In the genomic region with DNA sequence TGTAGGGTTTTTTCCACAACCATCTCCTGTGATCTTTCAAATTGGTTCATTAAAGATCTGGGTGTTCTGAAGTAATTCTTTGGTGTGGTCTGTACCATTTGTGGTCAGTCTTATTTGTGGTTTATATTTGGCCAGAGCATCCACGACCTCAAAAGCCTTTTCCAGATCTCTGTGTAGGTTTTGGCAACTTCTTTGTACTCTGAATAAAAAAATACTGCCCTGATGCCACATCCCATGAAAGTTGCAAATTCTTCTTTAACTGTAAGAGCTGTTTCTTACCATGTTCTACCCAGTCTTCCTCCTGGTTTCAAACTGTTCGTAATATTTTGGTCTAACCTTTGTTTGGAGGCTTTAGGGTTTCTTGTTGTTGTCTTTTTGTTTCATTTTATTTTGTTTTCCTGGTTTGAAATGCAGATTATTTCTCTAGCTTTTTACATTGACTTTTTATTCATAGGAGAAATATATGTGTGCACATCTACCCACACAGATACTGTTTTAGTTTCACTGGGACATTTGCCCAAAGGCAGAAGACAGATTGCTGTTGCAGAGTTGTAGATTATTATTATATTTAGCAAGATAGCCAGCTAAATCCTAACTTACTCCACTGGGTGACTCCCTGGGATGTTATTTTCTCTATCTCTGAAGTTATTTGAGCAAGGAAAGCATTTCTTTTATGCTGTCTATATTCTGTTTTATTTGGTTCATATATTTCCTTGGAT, we compare ENCODE assay signal across 18 cellular contexts.
A peak's percentile ranks its signal among the peaks of the same experiment; 100 is the strongest.
DNase-seq lines count a peak whose midpoint lies in the region; ATAC-seq, FAIRE-seq and TF ChIP-seq lines count a peak whose summit lies in the region.
"Had no signal": no experiment of that assay in that cellular context is flagged by ENCODE, and none has a peak within 500 bp of the region (broad histone marks: within the 10 kb centered on the region; RNA-seq: fewer than 3 reads in every experiment).

No MANE protein-coding gene starts in this region.

- H3K4me1 ChIP-seq in adipocyte (ENCODE audit: control insufficient read depth, insufficient read depth, low read length) (peaks cover 35% of the 10 kb centered on the region), gastroesophageal sphincter (peaks cover 18 to 59% (median 20%) of the 10 kb centered on the region in 3 donors), transverse colon (peaks cover 9 to 29% (median 15%) of the 10 kb centered on the region in 4 donors), HepG2 (ENCODE audit: insufficient read depth, low read length) (no peaks in the 10 kb centered on the region)
- H3K4me1 ChIP-seq: Caco-2 had no signal

- no peaks in the 10 kb centered on the region for H3K27me3 Mint-ChIP-seq in activated T-cell treated with anti-CD3 and anti-CD28 coated beads, Interleukin-2, amount 50 U/mL, for 72 hours (ENCODE audit: low read depth)
- H3K27me3 Mint-ChIP-seq: activated CD4-positive, alpha-beta T cell treated with anti-CD3 and anti-CD28 coated beads, Interleukin-2, amount 10 ng/mL, durations not matched to agents 7 days and 5 days; activated T-helper 17 cell treated with anti-CD3 and anti-CD28 coated beads, Interleukin-2, amount 50 U/mL, for 72 hours; stimulated activated memory B cell treated with anti-CD40 and anti-IgM and Interleukin-4, amounts not matched to agents 10 μg/mL and 1 μg/mL and 100 μg/mL, for 72 hours had no signal

- H3K9ac ChIP-seq in adipocyte (ENCODE audit: low read length) (peak overlapping the region; percentile 50), HepG2 (ENCODE audit: insufficient read depth, low read depth, low read length) (no peak overlapping the region)

- H3K9me3 ChIP-seq in adipocyte (ENCODE audit: control insufficient read depth, low read length) (no peaks in the 10 kb centered on the region), gastroesophageal sphincter (no peaks in the 10 kb centered on the region), transverse colon (no peaks in the 10 kb centered on the region), HepG2 (ENCODE audit: low read length) (no peaks in the 10 kb centered on the region)
- H3K9me3 ChIP-seq: A549, Caco-2 had no signal

- ATAC-seq in activated T-cell treated with anti-CD3 and anti-CD28 coated beads, Interleukin-2, amount 50 U/mL, for 72 hours (replicated peaks in 1 of 2), result no peak
- peak; percentile 35 for ATAC-seq in gastroesophageal sphincter
- no peak for ATAC-seq in HepG2
- ATAC-seq: A549; activated T-helper 17 cell treated with anti-CD3 and anti-CD28 coated beads, Interleukin-2, amount 50 U/mL, for 72 hours; stimulated activated memory B cell treated with anti-CD40 and anti-IgM and Interleukin-4, amounts not matched to agents 10 μg/mL and 1 μg/mL and 100 μg/mL, for 72 hours had no signal

- POLR2A ChIA-PET in HepG2 (lab: Yijun Ruan, JAX), result no interaction called here

- no peak for TF ChIP-seq RAD21 in HepG2 (CRISPR knock-in tag; IDR thresholded peaks at IDR 0.05)

- peaks cover 14% of the 10 kb centered on the region for H3K4me1 Mint-ChIP-seq in activated T-cell treated with anti-CD3 and anti-CD28 coated beads, Interleukin-2, amount 50 U/mL, for 72 hours (ENCODE audit: low read depth)

- no peak for DNase-seq in activated T-cell treated with anti-CD3 and anti-CD28 coated beads, Interleukin-2, amount 50 U/mL, for 72 hours
- no peak for DNase-seq in activated T-cell treated with anti-CD3 and anti-CD28 coated beads, Interleukin-2, amount 50 U/mL, for 1 hour
- peak; percentile 26 for DNase-seq in adipocyte (ENCODE audit: low read depth)
- no peak for DNase-seq in transverse colon
- DNase-seq in NCI-H146 (lab: John Stamatoyannopoulos, UW), result no peak
- no peak for DNase-seq in 8988T
- no peak for DNase-seq in HepG2 (ENCODE audit: low spot score)
- DNase-seq: activated CD4-positive, alpha-beta T cell treated with anti-CD3 and anti-CD28 coated beads, Interleukin-2, amount 10 ng/mL, durations not matched to agents 7 days and 5 days; Caco-2; KG1; left cardiac atrium; SIG-M5; stimulated activated CD4-positive, alpha-beta T cell treated with anti-CD3 and anti-CD28 coated beads, Interleukin-4, amount 100 ng/mL, for 4 hours had no signal

- BruUV-seq in HepG2 (replicated peaks; lab: Mats Ljungman, UMichigan), result no TSS peak

- H3K4me3 Mint-ChIP-seq in activated T-cell treated with anti-CD3 and anti-CD28 coated beads, Interleukin-2, amount 50 U/mL, for 72 hours, result no peak overlapping the region
- H3K4me3 Mint-ChIP-seq: activated CD4-positive, alpha-beta T cell treated with anti-CD3 and anti-CD28 coated beads, Interleukin-2, amount 10 ng/mL, durations not matched to agents 7 days and 5 days; activated T-helper 17 cell treated with anti-CD3 and anti-CD28 coated beads, Interleukin-2, amount 50 U/mL, for 72 hours; stimulated activated memory B cell treated with anti-CD40 and anti-IgM and Interleukin-4, amounts not matched to agents 10 μg/mL and 1 μg/mL and 100 μg/mL, for 72 hours had no signal

- H3K27ac Mint-ChIP-seq in activated T-cell treated with anti-CD3 and anti-CD28 coated beads, Interleukin-2, amount 50 U/mL, for 72 hours, result peak overlapping the region; percentile 61
- H3K27ac Mint-ChIP-seq: activated T-helper 17 cell treated with anti-CD3 and anti-CD28 coated beads, Interleukin-2, amount 50 U/mL, for 72 hours; stimulated activated memory B cell treated with anti-CD40 and anti-IgM and Interleukin-4, amounts not matched to agents 10 μg/mL and 1 μg/mL and 100 μg/mL, for 72 hours had no signal

- H3K36me3 ChIP-seq in adipocyte (ENCODE audit: control insufficient read depth, insufficient read depth, low read length, severe bottlenecking), result peaks cover 22% of the 10 kb centered on the region
- H3K36me3 ChIP-seq in gastroesophageal sphincter, result peaks cover 0 to 27% of the 10 kb centered on the region in 2 donors
- H3K36me3 ChIP-seq in transverse colon, result peaks cover 0 to 14% (median 0%) of the 10 kb centered on the region in 4 donors
- H3K36me3 ChIP-seq in HepG2 (replicated peaks in 1 of 2; ENCODE audit: control insufficient read depth in 1 of 2, insufficient read depth in 2 of 2, low read length in 2 of 2), result peaks cover 3 to 17% of the 10 kb centered on the region in 2 experiments; a peak in 3 of 5 replicates

- H3K79me2 ChIP-seq in HepG2 (ENCODE audit: insufficient read depth, low read length), result no peaks in the 10 kb centered on the region

- CTCF ChIA-PET in HepG2 (lab: Yijun Ruan, JAX; ENCODE audit: low intra/inter-chr PET ratio, low total read pairs), result no interaction called here

- TF ChIP-seq EP300 in gastroesophageal sphincter (IDR thresholded peaks at IDR 0.05) (no peak), transverse colon (IDR thresholded peaks at IDR 0.05; ENCODE audit: low read depth) (no peak), HepG2 (IDR thresholded peaks at IDR 0.05; ENCODE audit: low read depth in 2 of 2, low read length in 2 of 2) (no peak), HepG2 (CRISPR knock-in tag; IDR thresholded peaks at IDR 0.05; ENCODE audit: borderline replicate concordance) (no peak)

- no peaks in the 10 kb centered on the region for H4K20me1 ChIP-seq in HepG2 (ENCODE audit: insufficient read depth, low read length)

- H3K4me3 ChIP-seq in adipocyte (ENCODE audit: low read length) (peak overlapping the region; percentile 32), gastroesophageal sphincter (no peak overlapping the region), transverse colon (no peak overlapping the region), HepG2 (replicated peaks in 1 of 3; ENCODE audit: insufficient read depth in 1 of 3, low read depth in 2 of 3, low read length in 3 of 3) (no peak overlapping the region)
- H3K4me3 ChIP-seq: A549, cardiac muscle cell had no signal

- WGBS in gastroesophageal sphincter (ENCODE audit: low coverage in 1 of 2), 2 donors, result 15 to 20% methylated on average over 2 of the region's 2 CpGs
- WGBS in transverse colon (ENCODE audit: low coverage in 1 of 2), 2 donors, result 33 to 66% methylated on average over 1 to 2 of the region's 2 CpGs
- WGBS in HepG2 (ENCODE audit: low lambda C conversion rate), result 59% methylated on average over 2 of the region's 2 CpGs

- no peaks in the 10 kb centered on the region for H3K9me3 Mint-ChIP-seq in activated T-cell treated with anti-CD3 and anti-CD28 coated beads, Interleukin-2, amount 50 U/mL, for 72 hours
- H3K9me3 Mint-ChIP-seq: activated CD4-positive, alpha-beta T cell treated with anti-CD3 and anti-CD28 coated beads, Interleukin-2, amount 10 ng/mL, durations not matched to agents 7 days and 5 days; activated T-helper 17 cell treated with anti-CD3 and anti-CD28 coated beads, Interleukin-2, amount 50 U/mL, for 72 hours; stimulated activated memory B cell treated with anti-CD40 and anti-IgM and Interleukin-4, amounts not matched to agents 10 μg/mL and 1 μg/mL and 100 μg/mL, for 72 hours had no signal

- H3K27ac ChIP-seq in gastroesophageal sphincter, result peak overlapping the region; percentile 39 to 52 (median 50)
- peak overlapping the region; percentile 13 to 63 (median 40) for H3K27ac ChIP-seq in transverse colon
- H3K27ac ChIP-seq in HepG2 (ENCODE audit: extremely low read length, insufficient read depth, low read length), result no peak overlapping the region
- H3K27ac ChIP-seq: A549, cardiac muscle cell had no signal

- H3K27me3 ChIP-seq in adipocyte (replicated peaks; ENCODE audit: control insufficient read depth, insufficient read depth, low read length) (no peaks in the 10 kb centered on the region), gastroesophageal sphincter (no peaks in the 10 kb centered on the region), transverse colon (no peaks in the 10 kb centered on the region), HepG2 (ENCODE audit: control insufficient read depth in 1 of 2, insufficient read depth in 2 of 2, low read length in 2 of 2) (no peaks in the 10 kb centered on the region)
- H3K27me3 ChIP-seq: cardiac muscle cell had no signal

- H3K4me2 ChIP-seq in HepG2 (ENCODE audit: low read depth, low read length), result no peak overlapping the region
- H3K4me2 ChIP-seq: A549 had no signal

- no peak for TF ChIP-seq POLR2A in gastroesophageal sphincter (IDR thresholded peaks at IDR 0.05)
- no peak for TF ChIP-seq POLR2A in transverse colon (IDR thresholded peaks at IDR 0.05)
- no peak for TF ChIP-seq POLR2A in HepG2 (IDR thresholded peaks at IDR 0.05; ENCODE audit: insufficient read depth in 1 of 2, low read depth in 2 of 2, low read length in 2 of 2)

- H3K36me3 Mint-ChIP-seq in activated T-cell treated with anti-CD3 and anti-CD28 coated beads, Interleukin-2, amount 50 U/mL, for 72 hours (ENCODE audit: insufficient read depth in 2 of 2), result peaks cover 0 to 2% of the 10 kb centered on the region in 2 donors

- in situ Hi-C loops in transverse colon (cut with MboI; ENCODE audit: low pct_ligation_motif_present in 1 of 4, low pct_unique_long_range_greater_than_20kb in 1 of 4, low sequenced_read_pairs in 3 of 4), result no loop called here
- in situ Hi-C loops in HepG2 (cut with HindIII; ENCODE audit: extremely low pct_ligation_motif_present, low pct_unique_long_range_greater_than_20kb), result no loop called here

- no peak for TF ChIP-seq CTCF in gastroesophageal sphincter (IDR thresholded peaks at IDR 0.05)
- no peak for TF ChIP-seq CTCF in transverse colon (IDR thresholded peaks at IDR 0.05)
- no peak for TF ChIP-seq CTCF in HepG2 (CRISPR knock-in tag; IDR thresholded peaks at IDR 0.05)

- no peak for FAIRE-seq in HepG2 (lab: Jason Lieb, UNC)
- FAIRE-seq: A549 had no signal

- intact Hi-C loops in transverse colon (cut with DNase I; ENCODE audit: low total_unique reads), result loop anchor here (10.0 kb wide), 1 partner anchor 163 kb away; a partner anchor contains a TSS
- intact Hi-C loops in HepG2 (cut with micrococcal nuclease; ENCODE audit: unreplicated experiment), result no loop called here

- no peak overlapping the region for H2AFZ ChIP-seq in HepG2 (ENCODE audit: low read length)
